8 cellular contexts compared by ENCODE assay signal in the genomic region with DNA sequence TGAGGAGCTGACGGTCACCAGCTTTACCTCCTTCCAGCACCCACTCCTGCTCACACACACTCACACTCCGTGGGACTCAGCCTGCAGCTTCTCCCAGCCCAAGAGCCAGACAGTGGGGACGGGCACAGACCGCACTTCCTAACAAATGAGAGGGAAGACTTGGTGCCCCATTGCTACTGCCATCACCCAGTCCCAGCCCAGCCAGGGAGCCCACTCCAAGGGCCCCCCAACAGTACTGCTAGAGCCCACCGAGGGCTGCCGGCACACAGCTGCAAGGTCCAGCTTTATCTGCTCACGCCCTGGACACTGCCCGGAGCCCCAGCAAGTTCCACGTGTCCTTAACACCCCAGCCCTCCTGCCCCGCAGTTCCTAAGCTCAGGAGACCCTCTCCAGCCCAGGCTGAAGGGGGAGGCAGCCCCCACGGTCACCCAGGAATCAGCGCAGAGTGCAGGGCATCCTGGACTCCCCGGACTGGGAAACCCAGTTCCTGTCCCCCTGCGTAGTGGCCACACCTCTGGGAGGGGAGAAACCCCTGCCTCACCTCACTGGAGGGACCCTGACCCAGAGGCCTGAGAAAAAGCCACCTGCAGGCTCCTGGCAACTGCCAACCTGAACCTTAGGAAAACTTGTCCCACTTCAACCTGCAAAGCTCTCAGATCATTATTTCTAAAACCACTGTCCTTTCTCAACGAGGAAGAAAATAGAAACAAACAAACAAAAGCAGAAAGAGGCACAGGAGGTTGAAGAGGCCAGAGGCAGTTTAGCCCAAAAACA. TPM values are rescaled to one million over a fixed set of nuclear protein-coding genes. Genes with fewer than 3 reads are reported as not detected.
DNase-seq lines count a peak whose midpoint lies in the region; ATAC-seq, FAIRE-seq and TF ChIP-seq lines count a peak whose summit lies in the region.
"Not testable (repeated sequence)": the region's sequence is repeated elsewhere in the genome, so short reads cannot be mapped to it uniquely, and the experiment has no call there.

No MANE protein-coding gene starts in this region.

- H3K36me3 Mint-ChIP-seq in CD4-positive, CD25-positive, alpha-beta regulatory T cell: peaks cover 10% of the 10 kb centered on the region

- H3K27me3 ChIP-seq in CD4-positive, CD25-positive, alpha-beta regulatory T cell (ENCODE audit: control insufficient read depth, insufficient read depth, low read length); WERI-Rb-1 (ENCODE audit: insufficient read depth, low read depth, severe bottlenecking); HepG2 (ENCODE audit: control insufficient read depth in 1 of 2, insufficient read depth in 2 of 2, low read length in 2 of 2); pancreas; thyroid gland: not testable (repeated sequence)

- not testable (repeated sequence) for TF ChIP-seq CTCF in WERI-Rb-1 (IDR thresholded peaks at IDR 0.05; ENCODE audit: low read depth, low read length); astrocyte of the cerebellum (IDR thresholded peaks at IDR 0.05; ENCODE audit: low read depth, low read length, missing control alignments); epithelial cell of proximal tubule (conservative IDR thresholded peaks at IDR 0.05; ENCODE audit: low read depth, low read length); HepG2 (CRISPR knock-in tag; IDR thresholded peaks at IDR 0.05); pancreas (IDR thresholded peaks at IDR 0.05); thyroid gland (IDR thresholded peaks at IDR 0.05)

- H3K79me2 ChIP-seq in HepG2 (ENCODE audit: insufficient read depth, low read length): peaks cover 45% of the 10 kb centered on the region

- H3K36me3 ChIP-seq in CD4-positive, CD25-positive, alpha-beta regulatory T cell (ENCODE audit: control insufficient read depth, insufficient read depth, low read length); WERI-Rb-1; HepG2 (replicated peaks in 1 of 2; ENCODE audit: control insufficient read depth in 1 of 2, insufficient read depth in 2 of 2, low read length in 2 of 2); pancreas; thyroid gland: not testable (repeated sequence)

- H3K4me3 Mint-ChIP-seq in CD4-positive, CD25-positive, alpha-beta regulatory T cell: peak overlapping the region; percentile 87 to 95 (median 90)

- not testable (repeated sequence) for H3K27me3 Mint-ChIP-seq in CD4-positive, CD25-positive, alpha-beta regulatory T cell

- peak overlapping the region; percentile 75 for H3K4me3 ChIP-seq in CD4-positive, CD25-positive, alpha-beta regulatory T cell (ENCODE audit: low read depth, low read length)
- peak overlapping the region; percentile 67 for H3K4me3 ChIP-seq in Jurkat, Clone E6-1 (ENCODE audit: low read length)
- peak overlapping the region; percentile 96 for H3K4me3 ChIP-seq in WERI-Rb-1 (ENCODE audit: low read depth, low read length)
- peak overlapping the region; percentile 73 for H3K4me3 ChIP-seq in astrocyte of the cerebellum (ENCODE audit: low read depth, low read length)
- peak overlapping the region; percentile 88 for H3K4me3 ChIP-seq in epithelial cell of proximal tubule (ENCODE audit: low read depth, low read length)
- peak overlapping the region; percentile 59 to 94 (median 89) for H3K4me3 ChIP-seq in HepG2 (replicated peaks in 1 of 3; ENCODE audit: insufficient read depth in 1 of 3, low read depth in 2 of 3, low read length in 3 of 3)
- H3K4me3 ChIP-seq in pancreas: peak overlapping the region; percentile 70 to 99 (median 86)
- H3K4me3 ChIP-seq in thyroid gland (replicated peaks in 1 of 3): peak overlapping the region in 2 of 3 donors; percentile 82 to 89

- not testable (repeated sequence) for DNase-seq in CD4-positive, CD25-positive, alpha-beta regulatory T cell; Jurkat, Clone E6-1 (ENCODE audit: low read depth, low spot score); WERI-Rb-1; astrocyte of the cerebellum (ENCODE audit: low read depth); epithelial cell of proximal tubule (ENCODE audit: low read depth); HepG2 (ENCODE audit: low spot score)
- peak in 4 of 6 donors; percentile 36 to 76 (median 60) for DNase-seq in pancreas
- peak in 1 of 2 donors; percentile 14 for DNase-seq in thyroid gland

- peak overlapping the region; percentile 73 for H3K9ac ChIP-seq in HepG2 (ENCODE audit: insufficient read depth, low read depth, low read length)

- not testable (repeated sequence) for ATAC-seq in CD4-positive, CD25-positive, alpha-beta regulatory T cell (ENCODE audit: low read depth in 2 of 2); HepG2
- ATAC-seq in pancreas: peak; percentile 22 to 53 (median 28)

- peak overlapping the region; percentile 52 to 73 (median 71) for H3K27ac Mint-ChIP-seq in CD4-positive, CD25-positive, alpha-beta regulatory T cell

- FAIRE-seq in HepG2 (lab: Jason Lieb, UNC); pancreas (lab: Jason Lieb, UNC): not testable (repeated sequence)

- not testable (repeated sequence) for TF ChIP-seq EP300 in HepG2 (IDR thresholded peaks at IDR 0.05; ENCODE audit: low read depth in 2 of 2, low read length in 2 of 2); HepG2 (CRISPR knock-in tag; IDR thresholded peaks at IDR 0.05; ENCODE audit: borderline replicate concordance)

- H3K9me3 Mint-ChIP-seq in CD4-positive, CD25-positive, alpha-beta regulatory T cell: not testable (repeated sequence)

- peak overlapping the region; percentile 86 for H3K4me2 ChIP-seq in HepG2 (ENCODE audit: low read depth, low read length)

- TF ChIP-seq POLR2A in HepG2 (IDR thresholded peaks at IDR 0.05; ENCODE audit: insufficient read depth in 1 of 2, low read depth in 2 of 2, low read length in 2 of 2); thyroid gland (IDR thresholded peaks at IDR 0.05): not testable (repeated sequence)

- not testable (repeated sequence) for TF ChIP-seq RAD21 in HepG2 (CRISPR knock-in tag; IDR thresholded peaks at IDR 0.05)

- 34% methylated on average over 7 of the region's 15 CpGs for WGBS in HepG2 (ENCODE audit: low lambda C conversion rate)
- 21 to 28% methylated on average over 14 to 15 of the region's 15 CpGs for WGBS in pancreas, 2 donors
- 48 to 60% methylated on average over 8 to 10 of the region's 15 CpGs for WGBS in thyroid gland, 2 donors

- POLR2A ChIA-PET in HepG2 (lab: Yijun Ruan, JAX): not testable (repeated sequence)

- H3K4me1 ChIP-seq in CD4-positive, CD25-positive, alpha-beta regulatory T cell (ENCODE audit: control insufficient read depth, insufficient read depth, low read length, poor library complexity, severe bottlenecking): peaks cover 29% of the 10 kb centered on the region
- peaks cover 57% of the 10 kb centered on the region for H3K4me1 ChIP-seq in HepG2 (ENCODE audit: insufficient read depth, low read length)
- H3K4me1 ChIP-seq in pancreas: not testable (repeated sequence)
- peaks cover 25 to 32% of the 10 kb centered on the region in 2 donors for H3K4me1 ChIP-seq in thyroid gland

- H3K27ac ChIP-seq in CD4-positive, CD25-positive, alpha-beta regulatory T cell (ENCODE audit: insufficient read depth, low read length, poor library complexity, severe bottlenecking): peak overlapping the region; percentile 65
- H3K27ac ChIP-seq in WERI-Rb-1: not testable (repeated sequence)
- H3K27ac ChIP-seq in HepG2 (ENCODE audit: extremely low read length, insufficient read depth, low read length) (peak overlapping the region; percentile 4), pancreas (peak overlapping the region; percentile 47 to 70 (median 64)), thyroid gland (peak overlapping the region; percentile 33 to 96 (median 73))

- intact Hi-C loops in HepG2 (cut with micrococcal nuclease; ENCODE audit: unreplicated experiment) (loop anchor here (2.0 kb wide), 1 partner anchor 67 kb away; no protein-coding TSS in a partner anchor), thyroid gland (cut with DNase I) (loop anchor here (5.0 to 10.0 kb wide), 2 partner anchors 215 to 347 kb away; a partner anchor contains a TSS)
- intact Hi-C loops in pancreas (cut with DNase I): not testable (repeated sequence)

- CTCF ChIA-PET in HepG2 (lab: Yijun Ruan, JAX; ENCODE audit: low intra/inter-chr PET ratio, low total read pairs): not testable (repeated sequence)

- in situ Hi-C loops in astrocyte of the cerebellum (cut with HindIII; ENCODE audit: low sequenced_read_pairs): not testable (repeated sequence)
- in situ Hi-C loops in HepG2 (cut with HindIII; ENCODE audit: extremely low pct_ligation_motif_present, low pct_unique_long_range_greater_than_20kb): loop anchor here (25.0 kb wide), 3 partner anchors 145 to 520 kb away; a partner anchor contains a TSS

- peaks cover 16 to 55% (median 44%) of the 10 kb centered on the region in 4 donors for H3K4me1 Mint-ChIP-seq in CD4-positive, CD25-positive, alpha-beta regulatory T cell

- H2AFZ ChIP-seq in HepG2 (ENCODE audit: low read length): not testable (repeated sequence)

- not testable (repeated sequence) for BruUV-seq in HepG2 (replicated peaks; lab: Mats Ljungman, UMichigan)

- H3K9me3 ChIP-seq in CD4-positive, CD25-positive, alpha-beta regulatory T cell (ENCODE audit: control insufficient read depth in 2 of 2, low read length in 2 of 2); WERI-Rb-1 (ENCODE audit: severe bottlenecking); HepG2 (ENCODE audit: low read length); pancreas; thyroid gland: not testable (repeated sequence)

- not testable (repeated sequence) for H4K20me1 ChIP-seq in HepG2 (ENCODE audit: insufficient read depth, low read length)

RNA-seq across cellular contexts. Expression of a gene that starts 1.6 kb away (rescaled TPM):
- 545 TPM for total RNA-seq in CD4-positive, CD25-positive, alpha-beta regulatory T cell
- 10 to 100 TPM in 2 of 4 donors, 1 to 10 TPM in 2; 5.1 to 14.2 (median 9.6) TPM for polyA plus RNA-seq in CD4-positive, CD25-positive, alpha-beta regulatory T cell
- polyA plus RNA-seq in Jurkat, Clone E6-1 (2012; ENCODE audit: insufficient read depth, insufficient read length): 56.7 TPM
- total RNA-seq in epithelial cell of proximal tubule (20.4 and 56.4 TPM in 2 replicates), HepG2 (2016; rRNA removed; fragmentation: Illumina TruSeq; extraction: Trizol) (6.0 and 38.8 TPM in 2 replicates), pancreas (100 to 1,000 TPM in 5 of 6 donors, 10 to 100 TPM in 1; 77.7 to 245 (median 115) TPM), thyroid gland (100 to 1,000 TPM; 188 to 404 (median 308) TPM)
- total RNA-seq in HepG2 (2016; cell fraction: cytosol; rRNA removed; fragmentation: Illumina TruSeq; extraction: Trizol; ENCODE audit: low read depth): 8.7 and 12.0 TPM in 2 replicates
- total RNA-seq in HepG2 (2016; cell fraction: insoluble cytoplasmic fraction; rRNA removed; fragmentation: Illumina TruSeq; extraction: Trizol): 8.1 and 44.9 TPM in 2 replicates
- 3.0 and 5.0 TPM in 2 replicates for total RNA-seq in HepG2 (2016; cell fraction: membrane; rRNA removed; fragmentation: Illumina TruSeq; extraction: Trizol)
- 71.1 and 101 TPM in 2 replicates for total RNA-seq in HepG2 (2016; cell fraction: nucleus; rRNA removed; fragmentation: Illumina TruSeq; extraction: Trizol)
- polyA plus RNA-seq in HepG2 (2011; rRNA removed) (89.0 and 104 TPM in 2 replicates), pancreas (100 to 1,000 TPM; 371 to 529 TPM)
- 13.5 and 14.7 TPM in 2 replicates for polyA plus RNA-seq in HepG2 (2011; cell fraction: cytosol; rRNA removed)
- 711 and 815 TPM in 2 replicates for polyA plus RNA-seq in HepG2 (2011; cell fraction: nucleus; rRNA removed)
- 130 and 139 TPM in 2 replicates for polyA plus RNA-seq in HepG2 (2012)
- polyA plus RNA-seq in HepG2 (2016; cell fraction: cytosol; fragmentation: Illumina TruSeq; extraction: Trizol; ENCODE audit: low read depth): 0.51 TPM in 2 replicates
- 8.9 and 11.6 TPM in 2 replicates for polyA plus RNA-seq in HepG2 (2016; cell fraction: insoluble cytoplasmic fraction; fragmentation: Illumina TruSeq; extraction: Trizol; ENCODE audit: low read depth)
- 0.92 and 2.1 TPM in 2 replicates for polyA plus RNA-seq in HepG2 (2016; cell fraction: membrane; fragmentation: Illumina TruSeq; extraction: Trizol; ENCODE audit: low read depth)
- 435 and 480 TPM in 2 replicates for polyA plus RNA-seq in HepG2 (2016; cell fraction: nucleus; fragmentation: Illumina TruSeq; extraction: Trizol; ENCODE audit: insufficient read depth, low read depth)
- 8.7 and 19.2 TPM in 2 replicates for polyA minus RNA-seq in HepG2 (2011; rRNA and poly(A)+ RNA removed; ENCODE audit: low replicate concordance)
- 3.5 and 5.4 TPM in 2 replicates for polyA minus RNA-seq in HepG2 (2011; cell fraction: cytosol; rRNA and poly(A)+ RNA removed)
- 122 and 148 TPM in 2 replicates for polyA minus RNA-seq in HepG2 (2011; cell fraction: nucleus; rRNA and poly(A)+ RNA removed)
